In genomic region chr5:35041251-35041650, GRCh38 we compare ENCODE assay signal across 24 cellular contexts. TPM values are rescaled to one million over a fixed set of nuclear protein-coding genes. Genes with fewer than 3 reads are reported as not detected.
"Had no signal": no experiment of that assay in that cellular context is flagged by ENCODE, and none has a peak within 500 bp of the region (broad histone marks: within the 10 kb centered on the region; RNA-seq: fewer than 3 reads in every experiment).

No MANE protein-coding gene starts in this region.

- H3K27me3 ChIP-seq: body of pancreas, cardiac muscle cell, gastrocnemius medialis, thyroid gland, upper lobe of right lung had no signal

- H3K27ac ChIP-seq: body of pancreas, cardiac muscle cell, gastrocnemius medialis, parathyroid adenoma, thyroid gland, upper lobe of right lung had no signal

- H2AFZ ChIP-seq: parathyroid adenoma had no signal

- H3K4me1 ChIP-seq: body of pancreas, gastrocnemius medialis, parathyroid adenoma, thyroid gland, upper lobe of right lung had no signal

- H3K9me3 ChIP-seq: body of pancreas, gastrocnemius medialis, thyroid gland, upper lobe of right lung had no signal

- H3K4me3 ChIP-seq: body of pancreas, cardiac muscle cell, gastrocnemius medialis, thyroid gland, upper lobe of right lung had no signal

- H3K9ac ChIP-seq: parathyroid adenoma had no signal

- ATAC-seq: body of pancreas, gastrocnemius medialis, right cardiac atrium, upper lobe of right lung had no signal

- H3K36me3 ChIP-seq: cardiac muscle cell, gastrocnemius medialis, thyroid gland, upper lobe of right lung had no signal

- DNase-seq: activated CD4-positive, alpha-beta T cell treated with anti-CD3 and anti-CD28 coated beads for 1 hour; activated naive CD4-positive, alpha-beta T cell treated with Interleukin-2 at 50 U/mL for 16 hours; activated naive CD8-positive, alpha-beta T cell treated with anti-CD3 and anti-CD28 coated beads for 36 hours; activated T-cell treated with anti-CD3 and anti-CD28 coated beads, Interleukin-2, amount 50 U/mL, for 24 hours; amygdala; body of pancreas; cortex of kidney; endodermal cell; gastrocnemius medialis; hippocampal formation; right cardiac atrium; stimulated activated CD4-positive, alpha-beta T cell treated with anti-CD3 and anti-CD28 coated beads, Interleukin-4, amount 100 ng/mL, for 4 hours; substantia nigra; T-helper 9 cell; thyroid gland; upper lobe of right lung had no signal

RNA-seq across cellular contexts. Expression of gene AGXT2, which starts 6.5 kb away (rescaled TPM):
- total RNA-seq: activated naive CD8-positive, alpha-beta T cell treated with anti-CD3 and anti-CD28 coated beads for 36 hours; body of pancreas; cardiac muscle cell; cerebellum; endodermal cell; lower leg skin; mononuclear cell; myocyte; pulmonary artery endothelial cell; right cardiac atrium; T-helper 1 cell treated with Interleukin-12 subunit alpha and Interleukin-12 subunit beta and Interleukin-4 antibody, amounts not matched to agents 30 ng/mL and 1 ng/mL, for 36 hours; thyroid gland; upper lobe of right lung had no signal
- polyA plus RNA-seq: cardiac muscle cell, right cardiac atrium had no signal
